19 cellular contexts compared by ENCODE assay signal in genomic region chr9:5336683-5337082, GRCh38. TPM values are rescaled to one million over a fixed set of nuclear protein-coding genes. Genes with fewer than 3 reads are reported as not detected.
DNase-seq lines count a peak whose midpoint lies in the region; ATAC-seq, FAIRE-seq and TF ChIP-seq lines count a peak whose summit lies in the region.
"Had no signal": no experiment of that assay in that cellular context is flagged by ENCODE, and none has a peak within 500 bp of the region (broad histone marks: within the 10 kb centered on the region; RNA-seq: fewer than 3 reads in every experiment).

No MANE protein-coding gene starts in this region.

- POLR2A ChIA-PET in activated CD8-positive, alpha-beta T cell treated with anti-CD3 and anti-CD28 coated beads, Interleukin-2, amount 10 ng/mL, durations not matched to agents 7 days and 5 days (lab: Charles Lee) = no interaction called here

- H3K4me1 Mint-ChIP-seq in activated CD8-positive, alpha-beta T cell treated with anti-CD3 and anti-CD28 coated beads, Interleukin-2, amount 10 ng/mL, durations not matched to agents 7 days and 5 days (ENCODE audit: low read depth) = peaks cover 34% of the 10 kb centered on the region

- H3K27me3 ChIP-seq in keratinocyte (ENCODE audit: control insufficient read depth, extremely low read depth, insufficient read depth, low read length) = no peaks in the 10 kb centered on the region
- H3K27me3 ChIP-seq: testis had no signal

- H3K4me3 ChIP-seq in keratinocyte (ENCODE audit: control insufficient read depth in 2 of 3, extremely low read depth in 1 of 3, insufficient read depth in 2 of 3, low read depth in 1 of 3, low read length in 3 of 3) = no peak overlapping the region
- H3K4me3 ChIP-seq: testis had no signal

- no peaks in the 10 kb centered on the region for H3K27me3 Mint-ChIP-seq in activated CD8-positive, alpha-beta T cell treated with anti-CD3 and anti-CD28 coated beads, Interleukin-2, amount 10 ng/mL, durations not matched to agents 7 days and 5 days (ENCODE audit: low read depth)

- H3K9ac ChIP-seq in keratinocyte (ENCODE audit: control insufficient read depth, extremely low read depth, insufficient read depth, low read length) = no peak overlapping the region

- H3K9me3 Mint-ChIP-seq in activated CD8-positive, alpha-beta T cell treated with anti-CD3 and anti-CD28 coated beads, Interleukin-2, amount 10 ng/mL, durations not matched to agents 7 days and 5 days (ENCODE audit: insufficient read depth) = no peaks in the 10 kb centered on the region
- H3K9me3 Mint-ChIP-seq: neural crest cell had no signal

- DNase-seq in activated CD8-positive, alpha-beta memory T cell treated with anti-CD3 and anti-CD28 coated beads, Interleukin-2, amount 50 U/mL, for 4 hours = peak; percentile 18
- no peak for DNase-seq in activated CD8-positive, alpha-beta memory T cell treated with anti-CD3 and anti-CD28 coated beads for 24 hours
- peak; percentile 56 for DNase-seq in activated CD8-positive, alpha-beta T cell treated with anti-CD3 and anti-CD28 coated beads, Interleukin-2, amount 10 ng/mL, durations not matched to agents 7 days and 5 days
- DNase-seq in keratinocyte (ENCODE audit: low read depth, low spot score) = no peak
- DNase-seq: Calu3, GF-D8, NCI-H1694, NCI-H524, PC-3, testis had no signal

- H3K4me3 Mint-ChIP-seq in activated CD8-positive, alpha-beta T cell treated with anti-CD3 and anti-CD28 coated beads, Interleukin-2, amount 10 ng/mL, durations not matched to agents 7 days and 5 days = peak overlapping the region; percentile 52
- H3K4me3 Mint-ChIP-seq: neural crest cell had no signal

- no peak overlapping the region for H2AFZ ChIP-seq in keratinocyte (ENCODE audit: control insufficient read depth, low read length)

- H3K27ac Mint-ChIP-seq in activated CD8-positive, alpha-beta T cell treated with anti-CD3 and anti-CD28 coated beads, Interleukin-2, amount 10 ng/mL, durations not matched to agents 7 days and 5 days = peak overlapping the region; percentile 39

- H3K36me3 Mint-ChIP-seq in activated CD8-positive, alpha-beta T cell treated with anti-CD3 and anti-CD28 coated beads, Interleukin-2, amount 10 ng/mL, durations not matched to agents 7 days and 5 days (ENCODE audit: low read depth) = peaks cover 19% of the 10 kb centered on the region

- H3K4me1 ChIP-seq in keratinocyte (ENCODE audit: control insufficient read depth, extremely low read depth, insufficient read depth, low read length) = no peaks in the 10 kb centered on the region
- H3K4me1 ChIP-seq: testis had no signal

- H3K27ac ChIP-seq in KOPT-K1 (ENCODE audit: low read depth, low read length, poor library complexity, severe bottlenecking) = peak overlapping the region; percentile 19
- H3K27ac ChIP-seq in keratinocyte (ENCODE audit: control insufficient read depth, insufficient read depth, low read length) = no peak overlapping the region
- H3K27ac ChIP-seq: testis had no signal

- TF ChIP-seq CTCF in keratinocyte (optimal IDR thresholded peaks at IDR 0.05 in 1 of 3, IDR thresholded peaks at IDR 0.05 in 1 of 3, conservative IDR thresholded peaks at IDR 0.05 in 1 of 3; ENCODE audit: extremely low read depth in 1 of 3, insufficient read depth in 2 of 3, low read length in 3 of 3) = no peak

- FAIRE-seq in keratinocyte (lab: Jason Lieb, UNC) = peak; percentile 9
- FAIRE-seq: frontal cortex had no signal

- H3K79me2 ChIP-seq in keratinocyte (ENCODE audit: control insufficient read depth, insufficient read depth, low read length) = no peaks in the 10 kb centered on the region

- peak; percentile 18 for ATAC-seq in activated CD8-positive, alpha-beta T cell treated with anti-CD3 and anti-CD28 coated beads, Interleukin-2, amount 10 ng/mL, durations not matched to agents 7 days and 5 days
- no peak for ATAC-seq in HG03135 (IDR thresholded peaks at IDR 0.05; ENCODE audit: unreplicated experiment)
- ATAC-seq in GM18868 (IDR thresholded peaks at IDR 0.05; ENCODE audit: unreplicated experiment) = no peak
- ATAC-seq in HG03520 (IDR thresholded peaks at IDR 0.05; ENCODE audit: unreplicated experiment) = no peak
- ATAC-seq: PC-3 had no signal

- H3K36me3 ChIP-seq in KOPT-K1 (ENCODE audit: insufficient read depth, low read length) (no peaks in the 10 kb centered on the region), keratinocyte (ENCODE audit: control insufficient read depth in 2 of 2, extremely low read depth in 1 of 2, insufficient read depth in 2 of 2, low read length in 2 of 2) (no peaks in the 10 kb centered on the region)

- H3K4me2 ChIP-seq in keratinocyte (ENCODE audit: control insufficient read depth, extremely low read depth, insufficient read depth, low read depth, low read length) = no peak overlapping the region

- no peaks in the 10 kb centered on the region for H4K20me1 ChIP-seq in keratinocyte (ENCODE audit: control insufficient read depth, extremely low read depth, insufficient read depth, low read length)

- CTCF ChIA-PET in activated CD8-positive, alpha-beta T cell treated with anti-CD3 and anti-CD28 coated beads, Interleukin-2, amount 10 ng/mL, durations not matched to agents 7 days and 5 days (lab: Charles Lee) = interaction anchor here (2.7 to 2.8 kb wide), 3 partner anchors 10 to 264 kb away, joined by 5 to 7 read pairs (median 7); no protein-coding TSS in a partner anchor

- no peaks in the 10 kb centered on the region for H3K9me3 ChIP-seq in KOPT-K1 (ENCODE audit: insufficient read depth, low read length, poor library complexity, severe bottlenecking)
- H3K9me3 ChIP-seq in keratinocyte (ENCODE audit: control insufficient read depth, low read depth, low read length) = no peaks in the 10 kb centered on the region
- H3K9me3 ChIP-seq: testis had no signal

- no peaks in the 10 kb centered on the region for H3K9me1 ChIP-seq in keratinocyte (ENCODE audit: control insufficient read depth, extremely low read depth, insufficient read depth, low read length)

- dilution Hi-C loops in keratinocyte (cut with MboI; ENCODE audit: extremely low pct_ligation_motif_present, low sequenced_read_pairs) = no loop called here

RNA-seq across cellular contexts. Expression of gene RLN1, which starts 3.0 kb away (rescaled TPM):
- total RNA-seq in activated CD8-positive, alpha-beta T cell treated with anti-CD3 and anti-CD28 coated beads, Interleukin-2, amount 10 ng/mL, durations not matched to agents 7 days and 5 days = 1 to 10 TPM; 1.3 to 1.5 TPM
- polyA plus RNA-seq in keratinocyte = 0.10 to 0.19 TPM in 2 of 3 replicates, not detected in the other
- polyA plus RNA-seq in keratinocyte (2011; ENCODE audit: low read depth) = not detected
- polyA plus RNA-seq in keratinocyte (2011; cell fraction: cytosol; rRNA removed) = 0.10 and 0.22 TPM in 2 replicates
- polyA plus RNA-seq in keratinocyte (2011; cell fraction: nucleus; rRNA removed) = not detected in 2 replicates
- polyA plus RNA-seq in keratinocyte (2012; ENCODE audit: low replicate concordance) = 0.22 TPM in 1 of 2 replicates, not detected in the other
- polyA minus RNA-seq in keratinocyte = 0.26 TPM in 1 of 3 replicates, not detected in the others
- polyA minus RNA-seq in keratinocyte (2011; cell fraction: cytosol; rRNA and poly(A)+ RNA removed) = not detected
- polyA minus RNA-seq in keratinocyte (2011; cell fraction: nucleus; rRNA and poly(A)+ RNA removed) = not detected in 2 replicates
- total RNA-seq: A673, Calu3, chondrocyte, frontal cortex, lung microvascular endothelial cell, PC-3 had no signal

RNA-seq across cellular contexts. Expression of gene RLN2, which starts 32.2 kb away (rescaled TPM):
- total RNA-seq in activated CD8-positive, alpha-beta T cell treated with anti-CD3 and anti-CD28 coated beads, Interleukin-2, amount 10 ng/mL, durations not matched to agents 7 days and 5 days = 1 to 10 TPM; 2.2 to 2.8 TPM
- polyA plus RNA-seq in keratinocyte = 0.41 to 0.98 TPM (median 0.68 TPM) in 3 replicates
- not detected for polyA plus RNA-seq in keratinocyte (2011; ENCODE audit: low read depth)
- 0.52 and 0.84 TPM in 2 replicates for polyA plus RNA-seq in keratinocyte (2011; cell fraction: cytosol; rRNA removed)
- polyA plus RNA-seq in keratinocyte (2011; cell fraction: nucleus; rRNA removed) = 0.32 and 0.38 TPM in 2 replicates
- 0.50 TPM in 1 of 2 replicates, not detected in the other for polyA plus RNA-seq in keratinocyte (2012; ENCODE audit: low replicate concordance)
- 0.42 to 0.49 TPM in 2 of 3 replicates, not detected in the other for polyA minus RNA-seq in keratinocyte
- not detected for polyA minus RNA-seq in keratinocyte (2011; cell fraction: cytosol; rRNA and poly(A)+ RNA removed)
- not detected in 2 replicates for polyA minus RNA-seq in keratinocyte (2011; cell fraction: nucleus; rRNA and poly(A)+ RNA removed)
- total RNA-seq: A673, chondrocyte, frontal cortex, PC-3 had no signal

Comparison
In these comparisons a context has a peak if more than half of its experiments do, and no peak if none do; other contexts are left out.
1. DNase-seq: peak in activated CD8-positive, alpha-beta memory T cell treated with anti-CD3 and anti-CD28 coated beads, Interleukin-2, amount 50 U/mL, for 4 hours (single experiment) and activated CD8-positive, alpha-beta T cell treated with anti-CD3 and anti-CD28 coated beads, Interleukin-2, amount 10 ng/mL, durations not matched to agents 7 days and 5 days (single experiment); none in activated CD8-positive, alpha-beta memory T cell treated with anti-CD3 and anti-CD28 coated beads for 24 hours (single experiment) and keratinocyte (single experiment).